In genomic region chr13:32253911-32254399, GRCh38 we compare ENCODE assay signal across 16 cellular contexts.
DNase-seq lines count a peak whose midpoint lies in the region; ATAC-seq and TF ChIP-seq lines count a peak whose summit lies in the region.
"Had no signal": no experiment of that assay in that cellular context is flagged by ENCODE, and none has a peak within 500 bp of the region (broad histone marks: within the 10 kb centered on the region; RNA-seq: fewer than 3 reads in every experiment).

No MANE protein-coding gene starts in this region.

- no peak overlapping the region for H3K27ac ChIP-seq in PC-3 (ENCODE audit: low read length)
- H3K27ac ChIP-seq in stomach smooth muscle (ENCODE audit: low read length), result peak overlapping the region; percentile 60

- no TSS peak for BruUV-seq in PC-3 (replicated peaks; lab: Mats Ljungman, UMichigan)

- CTCF ChIA-PET in PC-3 (lab: Charles Lee), result no interaction called here

- DNase-seq in PC-3 (no peak), fibroblast of the aortic adventitia (ENCODE audit: low read depth) (peak; percentile 22), mesothelial cell of epicardium (ENCODE audit: low spot score in 2 of 2, unreplicated experiment in 2 of 2) (no peak), SW480 (ENCODE audit: low spot score) (no peak), NCI-H748 treated with DMSO at 0.1 percent for 48 hours (lab: John Stamatoyannopoulos, UW) (no peak)
- DNase-seq: activated CD4-positive, alpha-beta T cell treated with anti-CD3 and anti-CD28 coated beads for 36 hours; activated naive CD8-positive, alpha-beta T cell treated with anti-CD3 and anti-CD28 coated beads, Interleukin-2, amount 50 U/mL, for 24 hours; activated T-cell treated with anti-CD3 and anti-CD28 coated beads for 4 hours; COR-L47; GDM1; NCI-H1694; NCI-H524 had no signal

- H3K4me2 ChIP-seq in PC-3 (ENCODE audit: low read length), result peak overlapping the region; percentile 80

- no peaks in the 10 kb centered on the region for H3K9me3 Mint-ChIP-seq in mesothelial cell of epicardium
- H3K9me3 Mint-ChIP-seq: activated naive CD8-positive, alpha-beta T cell treated with anti-CD3 and anti-CD28 coated beads, Interleukin-2, amount 50 U/mL, for 24 hours; T-helper 1 cell treated with Interleukin-12 subunit alpha and Interleukin-12 subunit beta and Interleukin-4 antibody, amounts not matched to agents 30 μg/mL and 1 μg/mL, for 36 hours had no signal

- POLR2A ChIA-PET in PC-3 (lab: Charles Lee; ENCODE audit: unreplicated experiment), result no interaction called here

- H3K36me3 ChIP-seq in PC-3 (ENCODE audit: low read depth, low read length) (no peaks in the 10 kb centered on the region), stomach smooth muscle (ENCODE audit: control insufficient read depth in 2 of 2, insufficient read depth in 2 of 2, low read length in 2 of 2) (peaks cover 0 to 6% of the 10 kb centered on the region in 2 donors)

- H3K27me3 ChIP-seq in PC-3 (ENCODE audit: low read length) (no peaks in the 10 kb centered on the region), stomach smooth muscle (ENCODE audit: control insufficient read depth in 1 of 2, insufficient read depth in 2 of 2, low read length in 2 of 2) (no peaks in the 10 kb centered on the region)

- peaks cover 2% of the 10 kb centered on the region for H3K36me3 Mint-ChIP-seq in mesothelial cell of epicardium

- no peaks in the 10 kb centered on the region for H3F3A ChIP-seq in PC-3 (ENCODE audit: low read length, unreplicated experiment)

- intact Hi-C loops in PC-3 (cut with micrococcal nuclease), result no loop called here

- H3K4me1 ChIP-seq in PC-3 (ENCODE audit: insufficient read depth, low read length) (peaks cover 22% of the 10 kb centered on the region), stomach smooth muscle (ENCODE audit: control insufficient read depth, insufficient read depth, low read length) (no peaks in the 10 kb centered on the region)

- H3K27me3 Mint-ChIP-seq in mesothelial cell of epicardium (ENCODE audit: low read depth), result no peaks in the 10 kb centered on the region
- H3K27me3 Mint-ChIP-seq: activated CD4-positive, alpha-beta T cell treated with anti-CD3 and anti-CD28 coated beads for 36 hours; activated naive CD8-positive, alpha-beta T cell treated with anti-CD3 and anti-CD28 coated beads, Interleukin-2, amount 50 U/mL, for 24 hours had no signal

- no peaks in the 10 kb centered on the region for H3K79me2 ChIP-seq in PC-3 (ENCODE audit: low read length)

- H3K4me3 Mint-ChIP-seq in mesothelial cell of epicardium, result no peak overlapping the region
- H3K4me3 Mint-ChIP-seq: activated CD4-positive, alpha-beta T cell treated with anti-CD3 and anti-CD28 coated beads for 36 hours; activated naive CD8-positive, alpha-beta T cell treated with anti-CD3 and anti-CD28 coated beads, Interleukin-2, amount 50 U/mL, for 24 hours; T-helper 1 cell treated with Interleukin-12 subunit alpha and Interleukin-12 subunit beta and Interleukin-4 antibody, amounts not matched to agents 30 μg/mL and 1 μg/mL, for 36 hours had no signal

- peak overlapping the region; percentile 84 for H2AFZ ChIP-seq in PC-3 (ENCODE audit: low read length)

- H3K4me3 ChIP-seq in PC-3 (ENCODE audit: low read length) (peak overlapping the region; percentile 62), fibroblast of the aortic adventitia (ENCODE audit: low read depth, low read length) (no peak overlapping the region), stomach smooth muscle (ENCODE audit: low read length in 2 of 2) (peak overlapping the region; percentile 54 to 71)

- ATAC-seq in PC-3 (peak; percentile 43), GM21529 (IDR thresholded peaks at IDR 0.05; ENCODE audit: unreplicated experiment) (no peak), HG03432 (IDR thresholded peaks at IDR 0.05; ENCODE audit: unreplicated experiment) (no peak)
- ATAC-seq: activated CD4-positive, alpha-beta T cell treated with anti-CD3 and anti-CD28 coated beads for 36 hours; activated naive CD8-positive, alpha-beta T cell treated with anti-CD3 and anti-CD28 coated beads, Interleukin-2, amount 50 U/mL, for 24 hours had no signal

- H3K9ac ChIP-seq in PC-3 (ENCODE audit: low read length) (no peak overlapping the region), stomach smooth muscle (ENCODE audit: low read length in 2 of 2) (peak overlapping the region; percentile 37 to 49)

- H3K9me3 ChIP-seq in PC-3 (ENCODE audit: low read length) (no peaks in the 10 kb centered on the region), stomach smooth muscle (ENCODE audit: control insufficient read depth in 2 of 2, low read length in 2 of 2) (no peaks in the 10 kb centered on the region)

- H4K20me1 ChIP-seq in PC-3 (ENCODE audit: low read length), result no peaks in the 10 kb centered on the region

- peak overlapping the region; percentile 69 for H3K27ac Mint-ChIP-seq in mesothelial cell of epicardium
- H3K27ac Mint-ChIP-seq: activated CD4-positive, alpha-beta T cell treated with anti-CD3 and anti-CD28 coated beads for 36 hours; activated naive CD8-positive, alpha-beta T cell treated with anti-CD3 and anti-CD28 coated beads, Interleukin-2, amount 50 U/mL, for 24 hours; T-helper 1 cell treated with Interleukin-12 subunit alpha and Interleukin-12 subunit beta and Interleukin-4 antibody, amounts not matched to agents 30 μg/mL and 1 μg/mL, for 36 hours had no signal

- H3K9me2 ChIP-seq in PC-3 (replicated peaks; ENCODE audit: low read length), result no peaks in the 10 kb centered on the region

- H3K4me1 Mint-ChIP-seq in mesothelial cell of epicardium, result peaks cover 42% of the 10 kb centered on the region
- H3K4me1 Mint-ChIP-seq: activated CD4-positive, alpha-beta T cell treated with anti-CD3 and anti-CD28 coated beads for 36 hours; activated naive CD8-positive, alpha-beta T cell treated with anti-CD3 and anti-CD28 coated beads, Interleukin-2, amount 50 U/mL, for 24 hours had no signal

- TF ChIP-seq CTCF in PC-3 (conservative IDR thresholded peaks at IDR 0.05; ENCODE audit: low read depth, low read length) (no peak), fibroblast of the aortic adventitia (IDR thresholded peaks at IDR 0.05; ENCODE audit: insufficient read depth, low read length) (no peak), mesothelial cell of epicardium (IDR thresholded peaks at IDR 0.05; ENCODE audit: unreplicated experiment) (no peak)
